8 cellular contexts compared by ENCODE assay signal in the genomic region with DNA sequence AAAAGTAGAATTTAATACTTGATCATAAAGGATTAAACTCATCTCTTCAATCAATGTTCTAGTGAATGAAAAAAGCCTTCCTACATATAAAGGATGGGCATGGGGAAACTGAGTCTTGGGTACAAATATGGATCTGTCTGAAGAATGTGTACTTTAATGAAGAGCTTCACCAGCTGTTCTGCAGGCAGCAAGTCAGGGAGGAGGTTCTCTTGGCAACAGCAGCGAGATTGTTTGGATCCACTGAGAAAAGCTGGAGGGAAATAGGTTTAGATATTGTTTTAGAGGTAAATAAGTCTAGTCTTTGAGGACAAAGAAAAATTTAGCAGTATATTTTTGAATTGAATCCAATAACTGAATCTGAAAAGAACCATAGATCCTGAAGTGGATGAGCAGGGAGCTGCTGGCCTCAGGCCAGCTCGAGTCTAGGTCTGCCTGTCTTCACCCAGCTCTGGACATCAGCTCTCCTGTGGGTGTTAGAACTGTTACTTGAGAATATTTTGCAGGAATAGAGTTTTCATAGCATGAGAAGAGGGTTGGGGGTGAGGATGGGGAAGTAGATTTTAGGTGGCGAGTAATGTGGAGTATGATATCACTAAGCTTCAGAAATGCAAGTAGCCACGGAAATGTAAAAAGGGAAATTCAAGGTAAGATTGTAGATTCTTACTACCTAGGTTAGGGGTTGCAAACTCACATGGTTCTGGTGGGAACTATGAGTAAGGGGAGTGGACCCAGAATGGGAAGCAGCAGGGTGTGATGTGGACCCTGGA. TPM values are rescaled to one million over a fixed set of nuclear protein-coding genes. Genes with fewer than 3 reads are reported as not detected.
DNase-seq lines count a peak whose midpoint lies in the region; ATAC-seq and TF ChIP-seq lines count a peak whose summit lies in the region.

No MANE protein-coding gene starts in this region.

- H3K4me1 ChIP-seq in right atrium auricular region = peaks cover 0 to 59% of the 10 kb centered on the region in 2 donors
- peaks cover 65 to 90% (median 77%) of the 10 kb centered on the region in 4 donors for H3K4me1 ChIP-seq in upper lobe of left lung
- H3K4me1 ChIP-seq in vagina = peaks cover 72% of the 10 kb centered on the region

- peaks cover 96% of the 10 kb centered on the region for H3K79me2 ChIP-seq in SU-DHL-6 (ENCODE audit: insufficient read depth, low read length)

- peaks cover 92% of the 10 kb centered on the region for H3K4me1 Mint-ChIP-seq in activated naive CD4-positive, alpha-beta T cell treated with anti-CD3 and anti-CD28 coated beads, Interleukin-2, amount 10 ng/mL, durations not matched to agents 7 days and 5 days

- peaks cover 26% of the 10 kb centered on the region for H3F3A ChIP-seq in SU-DHL-6 (ENCODE audit: insufficient read depth)

- peak in 1 of 2 donors; percentile 41 for ATAC-seq in upper lobe of left lung (ENCODE audit: low FRiP score in 2 of 2)

- intact Hi-C loops in vagina (cut with DNase I) = loop anchor here (10.0 kb wide), 1 partner anchor 49 kb away; no protein-coding TSS in a partner anchor

- peaks cover 44% of the 10 kb centered on the region for H3K36me3 Mint-ChIP-seq in activated naive CD4-positive, alpha-beta T cell treated with anti-CD3 and anti-CD28 coated beads, Interleukin-2, amount 10 ng/mL, durations not matched to agents 7 days and 5 days

- peak overlapping the region; percentile 96 for H3K4me2 ChIP-seq in SU-DHL-6 (ENCODE audit: low read depth, low read length, poor library complexity, severe bottlenecking)

- H3K9ac ChIP-seq in SU-DHL-6 (ENCODE audit: low read length) = peak overlapping the region; percentile 92

- no peak for TF ChIP-seq POLR2A in upper lobe of left lung (IDR thresholded peaks at IDR 0.05)
- no peak for TF ChIP-seq POLR2A in vagina (IDR thresholded peaks at IDR 0.05)

- TF ChIP-seq CTCF in SU-DHL-6 (IDR thresholded peaks at IDR 0.05; ENCODE audit: insufficient read depth, low read length, poor library complexity, severe bottlenecking) (no peak), right atrium auricular region (IDR thresholded peaks at IDR 0.05) (no peak), upper lobe of left lung (IDR thresholded peaks at IDR 0.05) (no peak), vagina (IDR thresholded peaks at IDR 0.05) (no peak)

- H3K27ac ChIP-seq in SU-DHL-6 (ENCODE audit: low read depth, low read length) (peak overlapping the region; percentile 97; the same call in 1 of the 2 replicates), right atrium auricular region (peak overlapping the region; percentile 6 to 34), upper lobe of left lung (peak overlapping the region; percentile 18 to 98 (median 78)), vagina (no peak overlapping the region)

- no peak for TF ChIP-seq EP300 in upper lobe of left lung (IDR thresholded peaks at IDR 0.05)

- no peak overlapping the region for H2AFZ ChIP-seq in SU-DHL-6 (ENCODE audit: low read depth, low read length, severe bottlenecking)

- H3K9me3 Mint-ChIP-seq in activated naive CD4-positive, alpha-beta T cell treated with anti-CD3 and anti-CD28 coated beads, Interleukin-2, amount 10 ng/mL, durations not matched to agents 7 days and 5 days = no peaks in the 10 kb centered on the region

- WGBS in upper lobe of left lung, 2 donors = 57 to 58% methylated on average over 4 of the region's 4 CpGs

- H3K4me3 ChIP-seq in SU-DHL-6 (ENCODE audit: insufficient read depth, low read length, poor library complexity, severe bottlenecking) = no peak overlapping the region
- H3K4me3 ChIP-seq in right atrium auricular region = no peak overlapping the region
- no peak overlapping the region for H3K4me3 ChIP-seq in upper lobe of left lung
- no peak overlapping the region for H3K4me3 ChIP-seq in vagina

- no peaks in the 10 kb centered on the region for H3K9me2 ChIP-seq in SU-DHL-6 (replicated peaks; ENCODE audit: insufficient read depth, low read length)

- H3K27me3 ChIP-seq in SU-DHL-6 (ENCODE audit: low read length) = no peaks in the 10 kb centered on the region
- H3K27me3 ChIP-seq in right atrium auricular region = no peaks in the 10 kb centered on the region
- H3K27me3 ChIP-seq in upper lobe of left lung = no peaks in the 10 kb centered on the region
- no peaks in the 10 kb centered on the region for H3K27me3 ChIP-seq in vagina

- DNase-seq in activated naive CD4-positive, alpha-beta T cell treated with anti-CD3 and anti-CD28 coated beads, Interleukin-2, amount 10 ng/mL, durations not matched to agents 7 days and 5 days = no peak
- no peak for DNase-seq in activated naive CD4-positive, alpha-beta T cell (lab: John Stamatoyannopoulos, UW)
- DNase-seq in right atrium auricular region (ENCODE audit: low spot score) = peak; percentile 56
- no peak for DNase-seq in upper lobe of left lung
- no peak for DNase-seq in vagina (ENCODE audit: extremely low spot score in 2 of 2)
- DNase-seq in SIG-M5 (lab: John Stamatoyannopoulos, UW) = no peak
- DNase-seq in NCI-H526 (lab: John Stamatoyannopoulos, UW) = no peak

- H4K20me1 ChIP-seq in SU-DHL-6 (ENCODE audit: low read depth, low read length) = 0 out of 2 replicates have a peak, but pooled peaks cover 4% of the 10 kb centered on the region

- H3K36me3 ChIP-seq in SU-DHL-6 (ENCODE audit: low read length) (peaks cover 6% of the 10 kb centered on the region; the same call in 1 of the 2 replicates), right atrium auricular region (no peaks in the 10 kb centered on the region), upper lobe of left lung (no peaks in the 10 kb centered on the region), vagina (no peaks in the 10 kb centered on the region)

- peak overlapping the region; percentile 50 for H3K27ac Mint-ChIP-seq in activated naive CD4-positive, alpha-beta T cell treated with anti-CD3 and anti-CD28 coated beads, Interleukin-2, amount 10 ng/mL, durations not matched to agents 7 days and 5 days

- H3K9me3 ChIP-seq in SU-DHL-6 (ENCODE audit: insufficient read depth, low read length) (no peaks in the 10 kb centered on the region), right atrium auricular region (no peaks in the 10 kb centered on the region), upper lobe of left lung (no peaks in the 10 kb centered on the region), vagina (no peaks in the 10 kb centered on the region)

- CTCF ChIA-PET in activated naive CD4-positive, alpha-beta T cell treated with anti-CD3 and anti-CD28 coated beads, Interleukin-2, amount 10 ng/mL, durations not matched to agents 7 days and 5 days (lab: Charles Lee) = interaction anchor here (0.6 to 1.5 kb wide), 5 partner anchors 12 to 64 kb away, joined by 3 to 4 read pairs (median 3); no protein-coding TSS in a partner anchor

- H3K27me3 Mint-ChIP-seq in activated naive CD4-positive, alpha-beta T cell treated with anti-CD3 and anti-CD28 coated beads, Interleukin-2, amount 10 ng/mL, durations not matched to agents 7 days and 5 days = no peaks in the 10 kb centered on the region

- peak overlapping the region; percentile 51 for H3K4me3 Mint-ChIP-seq in activated naive CD4-positive, alpha-beta T cell treated with anti-CD3 and anti-CD28 coated beads, Interleukin-2, amount 10 ng/mL, durations not matched to agents 7 days and 5 days

RNA-seq across cellular contexts. Expression of gene RAB8B, which starts 6.0 kb away (rescaled TPM):
- total RNA-seq in right atrium auricular region (10 to 100 TPM; 10.2 to 19.3 TPM), upper lobe of left lung (10 to 100 TPM; 10.2 to 54.8 (median 39.2) TPM), vagina (29.5 TPM)

RNA-seq across cellular contexts. Expression of gene RPS27L, which starts 38.2 kb away (rescaled TPM):
- total RNA-seq in right atrium auricular region (10 to 100 TPM; 74.7 to 76.4 TPM), upper lobe of left lung (100 to 1,000 TPM in 3 of 6 donors, 10 to 100 TPM in 3; 30.3 to 165 (median 117) TPM), vagina (74.6 TPM)
